8 cellular contexts compared by ENCODE assay signal in genomic region chr1:21865943-21866628, GRCh38. TPM values are rescaled to one million over a fixed set of nuclear protein-coding genes. Genes with fewer than 3 reads are reported as not detected.
A peak's percentile ranks its signal among the peaks of the same experiment; 100 is the strongest.
DNase-seq lines count a peak whose midpoint lies in the region; ATAC-seq and TF ChIP-seq lines count a peak whose summit lies in the region.

No MANE protein-coding gene starts in this region.

- H3K4me3 Mint-ChIP-seq in stimulated activated naive CD8-positive, alpha-beta T cell treated with anti-CD3 and anti-CD28 coated beads, Interleukin-15, amount 100 ng/mL, for 72 hours: no peak overlapping the region

- TF ChIP-seq CTCF in suprapubic skin (IDR thresholded peaks at IDR 0.05): no peak

- H3K27ac Mint-ChIP-seq in stimulated activated naive CD8-positive, alpha-beta T cell treated with anti-CD3 and anti-CD28 coated beads, Interleukin-15, amount 100 ng/mL, for 72 hours: no peak overlapping the region

- 77% methylated on average over 8 of the region's 10 CpGs for WGBS in suprapubic skin

- ATAC-seq in GM18867 (IDR thresholded peaks at IDR 0.05; ENCODE audit: unreplicated experiment) (peak; percentile 65), HG02588 (IDR thresholded peaks at IDR 0.05; ENCODE audit: unreplicated experiment) (peak; percentile 63)
- ATAC-seq in stimulated activated naive CD8-positive, alpha-beta T cell treated with anti-CD3 and anti-CD28 coated beads, Interleukin-15, amount 100 ng/mL, for 72 hours: no peak

- H3K27me3 Mint-ChIP-seq in stimulated activated naive CD8-positive, alpha-beta T cell treated with anti-CD3 and anti-CD28 coated beads, Interleukin-15, amount 100 ng/mL, for 72 hours: no peaks in the 10 kb centered on the region

- no peak for TF ChIP-seq POLR2A in suprapubic skin (IDR thresholded peaks at IDR 0.05)

- no peak overlapping the region for H3K4me3 ChIP-seq in suprapubic skin

- peaks cover 74% of the 10 kb centered on the region for H3K36me3 ChIP-seq in suprapubic skin

- H3K9me3 ChIP-seq in suprapubic skin: no peaks in the 10 kb centered on the region

- no peaks in the 10 kb centered on the region for H3K4me1 Mint-ChIP-seq in stimulated activated naive CD8-positive, alpha-beta T cell treated with anti-CD3 and anti-CD28 coated beads, Interleukin-15, amount 100 ng/mL, for 72 hours

- peaks cover 11% of the 10 kb centered on the region for H3K4me1 ChIP-seq in suprapubic skin

- DNase-seq in NCI-H2196 (lab: John Stamatoyannopoulos, UW; ENCODE audit: unreplicated experiment) (peak; percentile 62), iPS DF 19.7 (ENCODE audit: low read depth, low spot score) (peak; percentile 17), suprapubic skin (ENCODE audit: low spot score in 2 of 2) (no peak)
- no peak for DNase-seq in activated naive CD4-positive, alpha-beta T cell treated with Interleukin-2 at 50 U/mL for 16 hours
- no peak for DNase-seq in stimulated activated CD4-positive, alpha-beta T cell treated with anti-CD3 and anti-CD28 coated beads, Interleukin-4, amount 100 ng/mL, for 4 hours
- DNase-seq in stimulated activated naive CD8-positive, alpha-beta T cell treated with anti-CD3 and anti-CD28 coated beads, Interleukin-15, amount 100 ng/mL, for 72 hours: no peak

- TF ChIP-seq EP300 in suprapubic skin (IDR thresholded peaks at IDR 0.05): no peak

- H3K27ac ChIP-seq in suprapubic skin: no peak overlapping the region

- no peaks in the 10 kb centered on the region for H3K9me3 Mint-ChIP-seq in stimulated activated naive CD8-positive, alpha-beta T cell treated with anti-CD3 and anti-CD28 coated beads, Interleukin-15, amount 100 ng/mL, for 72 hours

- no peaks in the 10 kb centered on the region for H3K27me3 ChIP-seq in suprapubic skin

RNA-seq across cellular contexts. Expression of gene LDLRAD2, which starts 54.0 kb away (rescaled TPM):
- total RNA-seq in suprapubic skin: under 1 TPM in 2 of 4 donors, not detected in 2; 0.13 to 0.29 TPM

Comparison
In these comparisons a context has a peak if more than half of its experiments do, and no peak if none do; other contexts are left out.
1. DNase-seq: peak in NCI-H2196 (single experiment) and iPS DF 19.7 (single experiment); none in activated naive CD4-positive, alpha-beta T cell treated with Interleukin-2 at 50 U/mL for 16 hours (single experiment), suprapubic skin (0 of 2), stimulated activated CD4-positive, alpha-beta T cell treated with anti-CD3 and anti-CD28 coated beads, Interleukin-4, amount 100 ng/mL, for 4 hours (0 of 2) and stimulated activated naive CD8-positive, alpha-beta T cell treated with anti-CD3 and anti-CD28 coated beads, Interleukin-15, amount 100 ng/mL, for 72 hours (0 of 2).